Comparison of ENCODE assay signal across 12 cellular contexts in genomic region chr3:146803746-146804145, GRCh38.
DNase-seq lines count a peak whose midpoint lies in the region; ATAC-seq lines count a peak whose summit lies in the region.
"Had no signal": no experiment of that assay in that cellular context is flagged by ENCODE, and none has a peak within 500 bp of the region (broad histone marks: within the 10 kb centered on the region; RNA-seq: fewer than 3 reads in every experiment).

No MANE protein-coding gene starts in this region.

- H3K4me3 ChIP-seq in trophoblast cell (ENCODE audit: low read depth, low read length) (no peak overlapping the region), H7 (ENCODE audit: insufficient read depth, low read depth, low read length) (no peak overlapping the region)

- H3K14ac ChIP-seq in trophoblast cell (ENCODE audit: low read length) = no peak overlapping the region

- H3K23ac ChIP-seq in trophoblast cell (ENCODE audit: low read length) = no peak overlapping the region

- no peaks in the 10 kb centered on the region for H3K79me2 ChIP-seq in trophoblast cell (ENCODE audit: control insufficient read depth, insufficient read depth, low read length, poor library complexity)

- ATAC-seq in GM18868 (IDR thresholded peaks at IDR 0.05; ENCODE audit: unreplicated experiment) (no peak), HG03095 (IDR thresholded peaks at IDR 0.05; ENCODE audit: unreplicated experiment) (no peak)
- ATAC-seq: activated CD4-positive, alpha-beta T cell treated with anti-CD3 and anti-CD28 coated beads for 36 hours had no signal

- H3K9me3 ChIP-seq in trophoblast cell (ENCODE audit: insufficient read depth, low read depth, low read length) = no peaks in the 10 kb centered on the region

- H2BK5ac ChIP-seq in trophoblast cell (ENCODE audit: low read depth, low read length, poor library complexity) = no peak overlapping the region

- no peak overlapping the region for H4K8ac ChIP-seq in trophoblast cell (ENCODE audit: low read depth, low read length)

- H3K9ac ChIP-seq in trophoblast cell (ENCODE audit: low read length) = no peak overlapping the region
- H3K9ac ChIP-seq: KMS-11 had no signal

- no peak overlapping the region for H2AFZ ChIP-seq in trophoblast cell (ENCODE audit: insufficient read depth, low read length, poor library complexity)

- H3K18ac ChIP-seq in trophoblast cell (ENCODE audit: low read length) = no peak overlapping the region

- no peak overlapping the region for H2AK5ac ChIP-seq in trophoblast cell (ENCODE audit: low read length)

- no peaks in the 10 kb centered on the region for H3K4me1 ChIP-seq in trophoblast cell (ENCODE audit: control insufficient read depth in 1 of 2, insufficient read depth in 2 of 2, low read length in 2 of 2)

- H3K36me3 ChIP-seq in trophoblast cell (ENCODE audit: control insufficient read depth in 1 of 2, insufficient read depth in 2 of 2, low read length in 2 of 2) = no peaks in the 10 kb centered on the region
- no peaks in the 10 kb centered on the region for H3K36me3 ChIP-seq in H7 (replicated peaks; ENCODE audit: control insufficient read depth, insufficient read depth, low read length)

- H3K79me1 ChIP-seq in trophoblast cell (ENCODE audit: low read length) = no peaks in the 10 kb centered on the region

- H3K4ac ChIP-seq in trophoblast cell (ENCODE audit: low read depth, low read length) = no peak overlapping the region

- H3K27me3 ChIP-seq in trophoblast cell (ENCODE audit: insufficient read depth, low read length) (no peaks in the 10 kb centered on the region), H7 (ENCODE audit: control insufficient read depth, insufficient read depth, low read length) (no peaks in the 10 kb centered on the region)

- H3K4me2 ChIP-seq in trophoblast cell (ENCODE audit: low read length) = no peak overlapping the region
- H3K4me2 ChIP-seq: KMS-11 had no signal

- H4K12ac ChIP-seq in trophoblast cell (ENCODE audit: low read depth, low read length) = no peak overlapping the region

- no peak overlapping the region for H4K91ac ChIP-seq in trophoblast cell (ENCODE audit: low read depth, low read length)

- peak; percentile 98 for DNase-seq in EH (ENCODE audit: low read depth)
- DNase-seq in NCI-H82 (lab: John Stamatoyannopoulos, UW) = peak; percentile 94
- DNase-seq in epidermal melanocyte (ENCODE audit: insufficient read length, low spot score) = peak; percentile 33
- DNase-seq in trophoblast cell = peak in 1 of 2 donors; percentile 20
- DNase-seq in H7 = no peak
- no peak for DNase-seq in midbrain (lab: John Stamatoyannopoulos, UW)
- DNase-seq: activated CD4-positive, alpha-beta T cell treated with anti-CD3 and anti-CD28 coated beads for 36 hours; activated naive CD4-positive, alpha-beta T cell; SHP77 treated with DMSO at 0.1 percent for 48 hours had no signal

- peak overlapping the region; percentile 40 for H2BK12ac ChIP-seq in trophoblast cell (ENCODE audit: low read length)

- no peak overlapping the region for H2BK120ac ChIP-seq in trophoblast cell (ENCODE audit: insufficient read depth, low read length, poor library complexity)

- WGBS in trophoblast cell (ENCODE audit: extremely low coverage, insufficient coverage, insufficient read length) = no CpG with 5 or more reads among the region's 2 CpGs

- H3K27ac ChIP-seq in trophoblast cell (ENCODE audit: low read depth, low read length) = peak overlapping the region; percentile 53
- H3K27ac ChIP-seq: KMS-11 had no signal

Comparison
In these comparisons a context has a peak if more than half of its experiments do, and no peak if none do; other contexts are left out.
1. DNase-seq: peak in EH (single experiment), NCI-H82 (single experiment) and epidermal melanocyte (single experiment); none in H7 (single experiment) and midbrain (single experiment).